In genomic region chr17:44559288-44560249, GRCh38 we compare ENCODE assay signal across 11 cellular contexts. TPM values are rescaled to one million over a fixed set of nuclear protein-coding genes. Genes with fewer than 3 reads are reported as not detected.
DNase-seq lines count a peak whose midpoint lies in the region; ATAC-seq and TF ChIP-seq lines count a peak whose summit lies in the region.
"Had no signal": no experiment of that assay in that cellular context is flagged by ENCODE, and none has a peak within 500 bp of the region (broad histone marks: within the 10 kb centered on the region; RNA-seq: fewer than 3 reads in every experiment).

No MANE protein-coding gene starts in this region.

- H3K36me3 Mint-ChIP-seq in WTC11: peaks cover 10% of the 10 kb centered on the region
- H3K36me3 Mint-ChIP-seq in stimulated activated effector memory CD8-positive, alpha-beta T cell treated with anti-CD3 and anti-CD28 coated beads, Interleukin-12 subunit alpha, Interleukin-12 subunit beta, amount 100 ng/mL, for 72 hours: peaks cover 8% of the 10 kb centered on the region

- TF ChIP-seq CTCF in WTC11 (IDR thresholded peaks at IDR 0.05): no peak

- no peak for ATAC-seq in WTC11
- no peak for ATAC-seq in stimulated activated effector memory CD8-positive, alpha-beta T cell treated with anti-CD3 and anti-CD28 coated beads, Interleukin-12 subunit alpha, Interleukin-12 subunit beta, amount 100 ng/mL, for 72 hours
- ATAC-seq: left ventricle myocardium superior had no signal

- peaks cover 67% of the 10 kb centered on the region for H3K4me1 Mint-ChIP-seq in WTC11
- peaks cover 29% of the 10 kb centered on the region for H3K4me1 Mint-ChIP-seq in stimulated activated effector memory CD8-positive, alpha-beta T cell treated with anti-CD3 and anti-CD28 coated beads, Interleukin-12 subunit alpha, Interleukin-12 subunit beta, amount 100 ng/mL, for 72 hours

- no peak overlapping the region for H3K27ac Mint-ChIP-seq in WTC11
- H3K27ac Mint-ChIP-seq in stimulated activated effector memory CD8-positive, alpha-beta T cell treated with anti-CD3 and anti-CD28 coated beads, Interleukin-12 subunit alpha, Interleukin-12 subunit beta, amount 100 ng/mL, for 72 hours: no peak overlapping the region

- H3K9me3 Mint-ChIP-seq in WTC11: peaks cover 7% of the 10 kb centered on the region
- H3K9me3 Mint-ChIP-seq in stimulated activated effector memory CD8-positive, alpha-beta T cell treated with anti-CD3 and anti-CD28 coated beads, Interleukin-12 subunit alpha, Interleukin-12 subunit beta, amount 100 ng/mL, for 72 hours: no peaks in the 10 kb centered on the region

- peaks cover 65% of the 10 kb centered on the region for H3K27me3 Mint-ChIP-seq in WTC11 (ENCODE audit: low read depth)

- DNase-seq in NOMO-1 treated with DMSO at 0.1 percent for 48 hours (lab: John Stamatoyannopoulos, UW; ENCODE audit: unreplicated experiment) (peak; percentile 7), NOMO-1 (lab: John Stamatoyannopoulos, UW; ENCODE audit: unreplicated experiment in 2 of 2) (no peak), WTC11 (ENCODE audit: low spot score) (no peak), cerebellum (ENCODE audit: low spot score) (no peak), NCI-H446 treated with DMSO at 0.1 percent for 48 hours (lab: John Stamatoyannopoulos, UW) (no peak)
- no peak for DNase-seq in stimulated activated effector memory CD8-positive, alpha-beta T cell treated with anti-CD3 and anti-CD28 coated beads, Interleukin-12 subunit alpha, Interleukin-12 subunit beta, amount 100 ng/mL, for 72 hours (ENCODE audit: low spot score in 2 of 2)
- DNase-seq in activated effector memory CD4-positive, alpha-beta T cell treated with anti-CD3 and anti-CD28 coated beads, Interleukin-2, amount 50 U/mL, for 16 hours: no peak
- DNase-seq: dermis blood vessel endothelial cell, left ventricle myocardium superior, NCI-H1930 had no signal

- H3K9me3 ChIP-seq in iPS-18c (ENCODE audit: control insufficient read depth, insufficient read depth, low read length): peaks cover 5% of the 10 kb centered on the region

- CTCF ChIA-PET in WTC11 (lab: Charles Lee): interaction anchor here (0.6 kb wide), 1 partner anchor 24 kb away, joined by 3 read pairs; no protein-coding TSS in a partner anchor

- POLR2A ChIA-PET in WTC11 (lab: Charles Lee): interaction anchor here (5.1 kb wide), 1 partner anchor 15 kb away, joined by 79 read pairs; no protein-coding TSS in a partner anchor

- peak overlapping the region; percentile 48 for H3K4me3 ChIP-seq in iPS-18c (ENCODE audit: insufficient read depth, low read depth, low read length)

- peak overlapping the region; percentile 87 for H3K4me3 Mint-ChIP-seq in WTC11
- peak overlapping the region; percentile 88 for H3K4me3 Mint-ChIP-seq in stimulated activated effector memory CD8-positive, alpha-beta T cell treated with anti-CD3 and anti-CD28 coated beads, Interleukin-12 subunit alpha, Interleukin-12 subunit beta, amount 100 ng/mL, for 72 hours

TF ChIP-seq in WTC11, 78 proteins besides CTCF, POLR2A, EP300 and RAD21:
- TF ChIP-seq, protein P1, sequence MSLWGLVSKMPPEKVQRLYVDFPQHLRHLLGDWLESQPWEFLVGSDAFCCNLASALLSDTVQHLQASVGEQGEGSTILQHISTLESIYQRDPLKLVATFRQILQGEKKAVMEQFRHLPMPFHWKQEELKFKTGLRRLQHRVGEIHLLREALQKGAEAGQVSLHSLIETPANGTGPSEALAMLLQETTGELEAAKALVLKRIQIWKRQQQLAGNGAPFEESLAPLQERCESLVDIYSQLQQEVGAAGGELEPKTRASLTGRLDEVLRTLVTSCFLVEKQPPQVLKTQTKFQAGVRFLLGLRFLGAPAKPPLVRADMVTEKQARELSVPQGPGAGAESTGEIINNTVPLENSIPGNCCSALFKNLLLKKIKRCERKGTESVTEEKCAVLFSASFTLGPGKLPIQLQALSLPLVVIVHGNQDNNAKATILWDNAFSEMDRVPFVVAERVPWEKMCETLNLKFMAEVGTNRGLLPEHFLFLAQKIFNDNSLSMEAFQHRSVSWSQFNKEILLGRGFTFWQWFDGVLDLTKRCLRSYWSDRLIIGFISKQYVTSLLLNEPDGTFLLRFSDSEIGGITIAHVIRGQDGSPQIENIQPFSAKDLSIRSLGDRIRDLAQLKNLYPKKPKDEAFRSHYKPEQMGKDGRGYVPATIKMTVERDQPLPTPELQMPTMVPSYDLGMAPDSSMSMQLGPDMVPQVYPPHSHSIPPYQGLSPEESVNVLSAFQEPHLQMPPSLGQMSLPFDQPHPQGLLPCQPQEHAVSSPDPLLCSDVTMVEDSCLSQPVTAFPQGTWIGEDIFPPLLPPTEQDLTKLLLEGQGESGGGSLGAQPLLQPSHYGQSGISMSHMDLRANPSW (CRISPR knock-in tag; conservative IDR thresholded peaks at IDR 0.05; ENCODE audit: low read depth): no peak
- TF ChIP-seq ZNF512 (CRISPR knock-in tag; IDR thresholded peaks at IDR 0.05; ENCODE audit: borderline replicate concordance): 0 out of 2 replicates have a peak, but pooled peaks have one; percentile 3

RNA-seq across cellular contexts. Expression of gene FZD2, which starts 2.3 kb away (rescaled TPM):
- total RNA-seq in WTC11 (2021) (37.6 to 42.8 TPM (median 38.5 TPM) in 3 replicates), cerebellum (4.4 TPM)

RNA-seq across cellular contexts. Expression of gene GPATCH8, which starts 56.4 kb away (rescaled TPM):
- total RNA-seq in WTC11 (2021) (51.9 to 52.4 TPM (median 51.9 TPM) in 3 replicates), cerebellum (60.9 TPM)
